In the genomic region with DNA sequence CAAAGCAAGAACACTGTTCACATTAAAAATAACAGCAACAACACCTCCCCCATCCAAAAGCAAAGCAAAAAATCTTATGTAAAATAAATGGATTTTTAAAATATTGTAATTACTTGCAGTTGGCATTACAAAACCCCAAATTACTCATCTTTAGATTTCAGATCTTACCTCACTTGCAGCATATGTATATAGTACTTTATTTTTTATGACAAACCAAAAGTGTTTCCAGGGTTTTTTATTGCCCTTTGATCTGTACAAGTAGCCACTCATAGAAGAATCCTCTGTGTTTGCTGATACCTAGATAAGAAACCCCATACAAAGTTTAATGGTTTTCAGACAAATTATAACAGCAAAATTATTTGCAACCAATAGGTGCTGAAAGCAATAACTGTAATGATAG, we compare ENCODE assay signal across 32 cellular contexts. TPM values are rescaled to one million over a fixed set of nuclear protein-coding genes. Genes with fewer than 3 reads are reported as not detected.
A peak's percentile ranks its signal among the peaks of the same experiment; 100 is the strongest.
DNase-seq lines count a peak whose midpoint lies in the region; ATAC-seq, FAIRE-seq and TF ChIP-seq lines count a peak whose summit lies in the region.
"Had no signal": no experiment of that assay in that cellular context is flagged by ENCODE, and none has a peak within 500 bp of the region (broad histone marks: within the 10 kb centered on the region; RNA-seq: fewer than 3 reads in every experiment).

No MANE protein-coding gene starts in this region.

- intact Hi-C loops in GM12878 (cut with micrococcal nuclease; ENCODE audit: unreplicated experiment): no loop called here
- intact Hi-C loops in mucosa of descending colon (cut with DNase I, micrococcal nuclease): no loop called here
- intact Hi-C loops in adrenal gland (cut with DNase I): no loop called here

- no peaks in the 10 kb centered on the region for H3K79me2 ChIP-seq in GM12878 (ENCODE audit: control insufficient read depth, insufficient read depth, low read length)

- peaks cover 22% of the 10 kb centered on the region for H3K4me1 ChIP-seq in GM12878 (ENCODE audit: control insufficient read depth, insufficient read depth, low read length)
- peaks cover 4% of the 10 kb centered on the region for H3K4me1 ChIP-seq in mucosa of descending colon (ENCODE audit: low read depth)
- H3K4me1 ChIP-seq in adrenal gland (replicated peaks in 1 of 2): peaks cover 0 to 21% of the 10 kb centered on the region in 2 donors

- no peak overlapping the region for H2AFZ ChIP-seq in GM12878 (ENCODE audit: control insufficient read depth, low read depth, low read length)

- TF ChIP-seq CTCF in GM12878 (IDR thresholded peaks at IDR 0.05 in 2 of 3, conservative IDR thresholded peaks at IDR 0.05 in 1 of 3; ENCODE audit: control insufficient read depth in 2 of 3, extremely low read depth in 1 of 3, insufficient read depth in 1 of 3, low read depth in 3 of 3, low read length in 3 of 3) (no peak), mucosa of descending colon (IDR thresholded peaks at IDR 0.05) (no peak), adrenal gland (IDR thresholded peaks at IDR 0.05) (no peak)

- no peaks in the 10 kb centered on the region for H3K36me3 ChIP-seq in GM12878 (ENCODE audit: control insufficient read depth in 2 of 2, insufficient read depth in 2 of 2, low read length in 1 of 2)
- H3K36me3 ChIP-seq in mucosa of descending colon (ENCODE audit: low read depth): no peaks in the 10 kb centered on the region
- peaks cover 0 to 10% of the 10 kb centered on the region in 2 donors for H3K36me3 ChIP-seq in adrenal gland (replicated peaks in 1 of 2)
- H3K36me3 ChIP-seq: MG63 had no signal

- no peak for FAIRE-seq in GM12878 (lab: Jason Lieb, UNC)
- FAIRE-seq: GM18507 had no signal

- H4K20me1 ChIP-seq in GM12878 (ENCODE audit: control insufficient read depth, insufficient read depth): no peaks in the 10 kb centered on the region
- H4K20me1 ChIP-seq: BLaER1 treated with 17β-estradiol and CSF1 and Interleukin-3, amounts not matched to agents 10 nM and 100 nM had no signal

- H3K9me3 Mint-ChIP-seq in activated naive CD8-positive, alpha-beta T cell treated with anti-CD3 and anti-CD28 coated beads, Interleukin-2, amount 50 U/mL, for 24 hours: no peaks in the 10 kb centered on the region
- H3K9me3 Mint-ChIP-seq in activated naive CD8-positive, alpha-beta T cell treated with anti-CD3 and anti-CD28 coated beads for 36 hours: no peaks in the 10 kb centered on the region
- H3K9me3 Mint-ChIP-seq: activated naive CD4-positive, alpha-beta T cell treated with anti-CD3 and anti-CD28 coated beads, Interleukin-2, amount 10 ng/mL, durations not matched to agents 7 days and 5 days; endodermal cell had no signal

- H3K4me1 Mint-ChIP-seq in activated naive CD8-positive, alpha-beta T cell treated with anti-CD3 and anti-CD28 coated beads, Interleukin-2, amount 50 U/mL, for 24 hours: peaks cover 6% of the 10 kb centered on the region
- peaks cover 2% of the 10 kb centered on the region for H3K4me1 Mint-ChIP-seq in activated naive CD8-positive, alpha-beta T cell treated with anti-CD3 and anti-CD28 coated beads for 36 hours
- H3K4me1 Mint-ChIP-seq: activated naive CD4-positive, alpha-beta T cell treated with anti-CD3 and anti-CD28 coated beads, Interleukin-2, amount 10 ng/mL, durations not matched to agents 7 days and 5 days; endodermal cell had no signal

- H3K36me3 Mint-ChIP-seq in activated naive CD8-positive, alpha-beta T cell treated with anti-CD3 and anti-CD28 coated beads, Interleukin-2, amount 50 U/mL, for 24 hours (ENCODE audit: low read depth): no peaks in the 10 kb centered on the region
- no peaks in the 10 kb centered on the region for H3K36me3 Mint-ChIP-seq in activated naive CD8-positive, alpha-beta T cell treated with anti-CD3 and anti-CD28 coated beads for 36 hours
- H3K36me3 Mint-ChIP-seq: activated naive CD4-positive, alpha-beta T cell treated with anti-CD3 and anti-CD28 coated beads, Interleukin-2, amount 10 ng/mL, durations not matched to agents 7 days and 5 days had no signal

- no peak overlapping the region for H3K9ac ChIP-seq in GM12878 (ENCODE audit: control insufficient read depth, insufficient read depth, low read length)
- H3K9ac ChIP-seq: BLaER1 treated with 17β-estradiol and CSF1 and Interleukin-3, amounts not matched to agents 10 nM and 100 nM; SK-N-SH had no signal

- BruUV-seq in GM12878 (replicated peaks; lab: Mats Ljungman, UMichigan): no TSS peak

- TF ChIP-seq POLR2A in GM12878 (IDR thresholded peaks at IDR 0.05; ENCODE audit: low read depth, low read length) (no peak), adrenal gland (IDR thresholded peaks at IDR 0.05) (no peak)

- H3K27ac ChIP-seq in GM12878 (ENCODE audit: control insufficient read depth, insufficient read depth) (no peak overlapping the region), adrenal gland (no peak overlapping the region)
- H3K27ac ChIP-seq: BLaER1 treated with 17β-estradiol and CSF1 and Interleukin-3, amounts not matched to agents 10 nM and 100 nM; cardiac muscle cell; skin epidermis; tibial artery had no signal

- no peak overlapping the region for H3K4me3 Mint-ChIP-seq in activated naive CD8-positive, alpha-beta T cell treated with anti-CD3 and anti-CD28 coated beads, Interleukin-2, amount 50 U/mL, for 24 hours
- H3K4me3 Mint-ChIP-seq in activated naive CD8-positive, alpha-beta T cell treated with anti-CD3 and anti-CD28 coated beads for 36 hours: no peak overlapping the region
- H3K4me3 Mint-ChIP-seq: activated naive CD4-positive, alpha-beta T cell treated with anti-CD3 and anti-CD28 coated beads, Interleukin-2, amount 10 ng/mL, durations not matched to agents 7 days and 5 days; endodermal cell; T-helper 17 cell had no signal

- in situ Hi-C loops in GM12878 (cut with MboI): no loop called here

- no peaks in the 10 kb centered on the region for H3K27me3 ChIP-seq in GM12878 (replicated peaks in 1 of 2; ENCODE audit: control insufficient read depth in 2 of 2, insufficient read depth in 2 of 2, low read length in 1 of 2)
- H3K27me3 ChIP-seq in adrenal gland: no peaks in the 10 kb centered on the region
- H3K27me3 ChIP-seq: BLaER1 treated with 17β-estradiol and CSF1 and Interleukin-3, amounts not matched to agents 10 nM and 100 nM; cardiac muscle cell; MG63; stomach; tibial artery had no signal

- H3K9me3 ChIP-seq in GM12878 (replicated peaks; ENCODE audit: control insufficient read depth, insufficient read depth, low read length) (no peaks in the 10 kb centered on the region), mucosa of descending colon (no peaks in the 10 kb centered on the region), adrenal gland (replicated peaks in 1 of 3) (no peaks in the 10 kb centered on the region)
- H3K9me3 ChIP-seq: BLaER1 treated with 17β-estradiol and CSF1 and Interleukin-3, amounts not matched to agents 10 nM and 100 nM; MG63; SK-N-SH; stomach; tibial artery had no signal

- H3K27me3 Mint-ChIP-seq in activated naive CD8-positive, alpha-beta T cell treated with anti-CD3 and anti-CD28 coated beads, Interleukin-2, amount 50 U/mL, for 24 hours: peaks cover 2% of the 10 kb centered on the region
- H3K27me3 Mint-ChIP-seq in activated naive CD8-positive, alpha-beta T cell treated with anti-CD3 and anti-CD28 coated beads for 36 hours: no peaks in the 10 kb centered on the region

- no peak for TF ChIP-seq EP300 in GM12878 (IDR thresholded peaks at IDR 0.05; ENCODE audit: borderline replicate concordance in 1 of 2, control insufficient read depth in 1 of 2, low read depth in 2 of 2, low read length in 2 of 2)

- RAD21 ChIA-PET in GM12878 (lab: Charles Lee; ENCODE audit: unreplicated experiment): interaction anchor here (1.1 kb wide), 1 partner anchor 21 kb away, joined by 3 read pairs; no protein-coding TSS in a partner anchor

- no peak overlapping the region for H3K4me3 ChIP-seq in GM12878
- no peak overlapping the region for H3K4me3 ChIP-seq in mucosa of descending colon
- H3K4me3 ChIP-seq in adrenal gland: no peak overlapping the region
- H3K4me3 ChIP-seq: BLaER1 treated with 17β-estradiol and CSF1 and Interleukin-3, amounts not matched to agents 10 nM and 100 nM; cardiac muscle cell; MG63; skin epidermis; stomach; tibial artery had no signal

- CTCF ChIA-PET in GM12878 (lab: Yijun Ruan, JAX): interaction anchor here (0.7 to 1.6 kb wide), 2 partner anchors 12 to 128 kb away, joined by 4 read pairs; a partner anchor contains a TSS

- H3K4me2 ChIP-seq in GM12878 (ENCODE audit: control insufficient read depth, insufficient read depth): no peak overlapping the region
- H3K4me2 ChIP-seq: BLaER1 treated with 17β-estradiol and CSF1 and Interleukin-3, amounts not matched to agents 10 nM and 100 nM; SK-N-SH had no signal

- SMC1A ChIA-PET in GM12878 (lab: Charles Lee; ENCODE audit: uncharacterized antibody, unreplicated experiment): interaction anchor here (1.1 to 1.2 kb wide), 3 partner anchors 12 to 32 kb away, joined by 3 to 4 read pairs (median 4); no protein-coding TSS in a partner anchor

- no peak for DNase-seq in activated naive CD8-positive, alpha-beta T cell treated with anti-CD3 and anti-CD28 coated beads, Interleukin-2, amount 50 U/mL, for 24 hours
- no peak for DNase-seq in activated naive CD8-positive, alpha-beta T cell treated with anti-CD3 and anti-CD28 coated beads for 36 hours
- DNase-seq in GM12878 (ENCODE audit: low read depth, low spot score) (no peak), mucosa of descending colon (no peak), NCI-H2171 treated with DMSO at 0.1 percent for 48 hours (lab: John Stamatoyannopoulos, UW) (no peak), amniotic stem cell (lab: John Stamatoyannopoulos, UW) (no peak), adrenal gland (no peak)
- DNase-seq: activated CD4-positive, alpha-beta T cell treated with anti-CD3 and anti-CD28 coated beads for 1 hour; activated CD8-positive, alpha-beta memory T cell treated with anti-CD3 and anti-CD28 coated beads for 24 hours; activated naive CD4-positive, alpha-beta T cell treated with anti-CD3 and anti-CD28 coated beads, Interleukin-2, amount 10 ng/mL, durations not matched to agents 7 days and 5 days; anterior cingulate cortex; COR-L47; cortex of kidney; DMS79 treated with DMSO at 0.1 percent for 48 hours; endodermal cell; foreskin melanocyte; H7; mesenchymal stem cell; MG63; NCI-H1417; NCI-H2081; NCI-H774; occipital lobe; SK-N-SH; stomach; T-helper 17 cell; tibial artery had no signal

- ATAC-seq in activated naive CD8-positive, alpha-beta T cell treated with anti-CD3 and anti-CD28 coated beads, Interleukin-2, amount 50 U/mL, for 24 hours: peak; percentile 43
- ATAC-seq in GM12878: peak; percentile 46
- ATAC-seq in mucosa of descending colon: peak; percentile 43
- ATAC-seq: esophagus mucosa, T-helper 17 cell had no signal

- POLR2A ChIA-PET in GM12878 (lab: Charles Lee): interaction anchor here (0.5 to 0.8 kb wide), 2 partner anchors 13 to 416 kb away, joined by 3 read pairs; no protein-coding TSS in a partner anchor

- TF ChIP-seq RAD21 in GM12878 (IDR thresholded peaks at IDR 0.05; ENCODE audit: insufficient read depth, low read depth, low read length): no peak

- no peak overlapping the region for H3K27ac Mint-ChIP-seq in activated naive CD8-positive, alpha-beta T cell treated with anti-CD3 and anti-CD28 coated beads, Interleukin-2, amount 50 U/mL, for 24 hours
- no peak overlapping the region for H3K27ac Mint-ChIP-seq in activated naive CD8-positive, alpha-beta T cell treated with anti-CD3 and anti-CD28 coated beads for 36 hours
- H3K27ac Mint-ChIP-seq: activated naive CD4-positive, alpha-beta T cell treated with anti-CD3 and anti-CD28 coated beads, Interleukin-2, amount 10 ng/mL, durations not matched to agents 7 days and 5 days; endodermal cell; T-helper 17 cell had no signal

RNA-seq across cellular contexts. Expression of a gene that starts 12.2 kb away (rescaled TPM):
- total RNA-seq in activated naive CD8-positive, alpha-beta T cell treated with anti-CD3 and anti-CD28 coated beads for 36 hours: 10 to 100 TPM; 22.3 to 25.6 TPM
- 106 and 116 TPM in 2 replicates for total RNA-seq in GM12878 (2013; cell fraction: nucleolus; rRNA removed)
- total RNA-seq in GM12878 (2014; rRNA removed) (31.7 and 34.2 TPM in 2 replicates), GM12878 (2014; rRNA removed; fragmentation: Illumina TruSeq; extraction: Trizol) (33.9 and 37.0 TPM in 2 replicates), GM12878 (2021) (26.1 and 29.5 TPM in 2 replicates), mucosa of descending colon (10 to 100 TPM; 27.4 to 28.5 (median 27.8) TPM), adrenal gland (10 to 100 TPM; 19.8 to 89.8 (median 38.1) TPM)
- polyA plus RNA-seq in GM12878 (2011; ENCODE audit: low read depth): 20.6 TPM
- polyA plus RNA-seq in GM12878 (2011; rRNA removed) (38.1 and 44.0 TPM in 2 replicates), GM12878 (2014; fragmentation: Illumina TruSeq; extraction: Trizol) (35.1 and 54.3 TPM in 2 replicates), GM12878 (2014; fragmentation: Nextera tagmentation; extraction: Ambion mirVana) (10 to 100 TPM in 1 of 2 experiments, 1 to 10 TPM in 1; 8.8 to 19.4 TPM), GM12878 (2014; rRNA removed) (29.6 and 30.8 TPM in 2 replicates), GM12878 (2016; fragmentation: Nextera tagmentation; extraction: Ambion mirVana) (10 to 100 TPM; 29.1 to 35.3 TPM), adrenal gland (100 to 1,000 TPM in 2 of 3 donors, 10 to 100 TPM in 1; 33.5 to 300 (median 122) TPM)
- 11.0 and 11.3 TPM in 2 replicates for polyA plus RNA-seq in GM12878 (2011; cell fraction: cytosol; rRNA removed)
- 81.2 and 101 TPM in 2 replicates for polyA plus RNA-seq in GM12878 (2011; cell fraction: nucleus; rRNA removed)
- polyA plus RNA-seq in GM12878 (2012): 19.7 and 21.4 TPM in 2 replicates
- 15.4 and 16.9 TPM in 2 replicates for polyA minus RNA-seq in GM12878 (2011; rRNA and poly(A)+ RNA removed)
- 9.6 and 14.9 TPM in 2 replicates for polyA minus RNA-seq in GM12878 (2011; cell fraction: cytosol; rRNA and poly(A)+ RNA removed)
- 27.0 and 35.7 TPM in 2 replicates for polyA minus RNA-seq in GM12878 (2011; cell fraction: nucleus; rRNA and poly(A)+ RNA removed)
